ENCODE assay signal across 19 cellular contexts in genomic region chr1:44328767-44329416, GRCh38. TPM values are rescaled to one million over a fixed set of nuclear protein-coding genes. Genes with fewer than 3 reads are reported as not detected.
A peak's percentile ranks its signal among the peaks of the same experiment; 100 is the strongest.
DNase-seq lines count a peak whose midpoint lies in the region; FAIRE-seq and TF ChIP-seq lines count a peak whose summit lies in the region.
"Had no signal": no experiment of that assay in that cellular context is flagged by ENCODE, and none has a peak within 500 bp of the region (broad histone marks: within the 10 kb centered on the region; RNA-seq: fewer than 3 reads in every experiment).

No MANE protein-coding gene starts in this region.

- no peaks in the 10 kb centered on the region for H3K36me3 ChIP-seq in hepatocyte (replicated peaks; ENCODE audit: insufficient read depth, low read depth)

- H3K4me1 ChIP-seq in hepatocyte (ENCODE audit: insufficient read depth) = peaks cover 23% of the 10 kb centered on the region

- H3K9me2 ChIP-seq in hepatocyte (replicated peaks; ENCODE audit: insufficient read depth) = no peaks in the 10 kb centered on the region

- DNase-seq in DMS79 treated with DMSO at 0.1 percent for 48 hours (lab: John Stamatoyannopoulos, UW) = peak; percentile 28
- no peak for DNase-seq in DMS79 (lab: John Stamatoyannopoulos, UW)
- DNase-seq in amniotic epithelial cell (ENCODE audit: low read depth) = peak; percentile 72
- no peak for DNase-seq in hepatocyte (ENCODE audit: low spot score)
- DNase-seq in urothelium cell line (ENCODE audit: low spot score) = no peak
- DNase-seq in NCI-H2107 treated with DMSO at 0.1 percent for 48 hours (lab: John Stamatoyannopoulos, UW; ENCODE audit: unreplicated experiment) = no peak
- no peak for DNase-seq in CD1c-positive myeloid dendritic cell (ENCODE audit: extremely low spot score)
- DNase-seq in NCI-H1930 (lab: John Stamatoyannopoulos, UW) = no peak
- DNase-seq: activated naive CD4-positive, alpha-beta T cell treated with Interleukin-2 at 50 U/mL for 16 hours; heart right ventricle; left cardiac atrium; naive B cell; NCI-H1105 treated with DMSO at 0.1 percent for 48 hours; NCI-H446 treated with DMSO at 0.1 percent for 48 hours; psoas muscle; stimulated activated CD4-positive, alpha-beta T cell treated with anti-CD3 and anti-CD28 coated beads, Interleukin-1b, Interleukin-23, amount 100 ng/mL, for 48 hours; SW 1271 had no signal

- no peaks in the 10 kb centered on the region for H3K9me3 ChIP-seq in hepatocyte (ENCODE audit: low read depth)
- H3K9me3 ChIP-seq: heart right ventricle, psoas muscle had no signal

- H2AFZ ChIP-seq in hepatocyte = no peak overlapping the region

- peak overlapping the region; percentile 64 for H3K27ac ChIP-seq in hepatocyte
- H3K27ac ChIP-seq: psoas muscle had no signal

- H4K20me1 ChIP-seq in hepatocyte (ENCODE audit: insufficient read depth, poor library complexity, severe bottlenecking) = no peaks in the 10 kb centered on the region

- no peak overlapping the region for H3K4me3 ChIP-seq in hepatocyte
- H3K4me3 ChIP-seq: heart right ventricle, psoas muscle had no signal

- 76% methylated on average over 4 of the region's 4 CpGs for WGBS in hepatocyte (ENCODE audit: low lambda C conversion rate, missing lambda C conversion rate)

- peak; percentile 9 for FAIRE-seq in urothelium cell line (lab: Jason Lieb, UNC)
- FAIRE-seq: A204.1, GM18507 had no signal

- H3K79me2 ChIP-seq in hepatocyte = peaks cover 15% of the 10 kb centered on the region

- H3K27me3 ChIP-seq in hepatocyte = no peaks in the 10 kb centered on the region
- H3K27me3 ChIP-seq: heart right ventricle had no signal

- TF ChIP-seq CTCF in hepatocyte (IDR thresholded peaks at IDR 0.05; ENCODE audit: poor library complexity) = no peak

- H3K4me2 ChIP-seq in hepatocyte = peak overlapping the region; percentile 48

RNA-seq across cellular contexts. Expression of gene ERI3, which starts 26.2 kb away (rescaled TPM):
- total RNA-seq in hepatocyte = 51.3 and 59.4 TPM in 2 replicates
- polyA plus RNA-seq in hepatocyte = 93.2 and 104 TPM in 2 replicates

Comparison
In these comparisons a context has a peak if more than half of its experiments do, and no peak if none do; other contexts are left out.
1. DNase-seq: peak in DMS79 treated with DMSO at 0.1 percent for 48 hours (single experiment) and amniotic epithelial cell (single experiment); none in DMS79 (single experiment), hepatocyte (single experiment), urothelium cell line (single experiment), NCI-H2107 treated with DMSO at 0.1 percent for 48 hours (single experiment), CD1c-positive myeloid dendritic cell (single experiment) and NCI-H1930 (0 of 2).